1 cellular context compared by ENCODE assay signal in genomic region chr4:82639947-82640346, GRCh38.
TF ChIP-seq lines count a peak whose summit lies in the region.

No MANE protein-coding gene starts in this region.

TF ChIP-seq in IMR-90, 13 proteins besides CTCF, POLR2A, EP300 and RAD21 (continued from another document):
- TF ChIP-seq ELK1 (IDR thresholded peaks at IDR 0.05; ENCODE audit: borderline replicate concordance, low read depth, low read length) (no peak), RCOR1 (IDR thresholded peaks at IDR 0.05; ENCODE audit: insufficient replicate concordance, low read length) (no peak), MAZ (IDR thresholded peaks at IDR 0.05; ENCODE audit: borderline replicate concordance, low read depth, low read length) (no peak), MAFK (IDR thresholded peaks at IDR 0.05; ENCODE audit: low read depth, low read length) (no peak), CEBPB (IDR thresholded peaks at IDR 0.05; ENCODE audit: low read depth, low read length) (no peak)
